Comparison of ENCODE assay signal across 1 cellular context in the genomic region with DNA sequence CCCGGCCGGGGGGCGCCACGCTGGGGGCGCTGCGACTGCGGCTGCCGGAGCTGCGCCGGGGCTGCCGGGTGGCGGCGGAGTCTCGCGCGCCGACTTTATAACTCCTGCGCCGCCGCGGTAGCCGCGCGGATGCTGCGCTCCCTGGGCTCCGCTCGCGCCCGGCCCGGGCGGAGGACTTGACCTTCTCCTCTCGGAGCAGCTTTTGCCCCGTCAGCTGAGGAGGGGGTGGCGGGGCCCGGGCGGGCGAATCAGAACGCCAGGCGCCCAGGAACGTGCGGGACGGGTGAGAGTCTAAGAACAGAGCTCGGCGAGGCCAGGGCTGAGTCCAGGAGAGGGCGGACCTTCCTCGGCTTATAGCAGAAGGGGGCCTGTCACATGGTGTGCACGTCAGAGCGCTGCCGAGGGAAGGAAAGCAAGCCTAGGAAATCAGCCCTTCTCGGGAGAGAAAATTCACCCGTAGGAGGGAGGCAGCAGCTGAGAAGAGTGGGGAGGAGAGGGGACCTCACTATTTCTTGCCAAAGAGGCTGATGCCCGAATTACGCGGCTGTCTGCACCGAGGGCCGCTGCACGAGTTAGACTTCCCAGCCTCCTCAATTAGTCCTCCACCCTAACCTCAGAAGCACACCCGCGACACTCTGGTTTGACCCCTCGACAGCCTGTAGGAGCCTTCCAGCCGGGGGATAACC.
TF ChIP-seq lines count a peak whose summit lies in the region.

A gene (minus strand): TSS at position 327 of the 686 bp plus-strand sequence. CDS start 415 bp downstream, outside the sequence.

TF ChIP-seq in HepG2, 621 proteins besides CTCF, POLR2A, EP300 and RAD21 (continued from another document and continues in another):
- TF ChIP-seq, protein P1, sequence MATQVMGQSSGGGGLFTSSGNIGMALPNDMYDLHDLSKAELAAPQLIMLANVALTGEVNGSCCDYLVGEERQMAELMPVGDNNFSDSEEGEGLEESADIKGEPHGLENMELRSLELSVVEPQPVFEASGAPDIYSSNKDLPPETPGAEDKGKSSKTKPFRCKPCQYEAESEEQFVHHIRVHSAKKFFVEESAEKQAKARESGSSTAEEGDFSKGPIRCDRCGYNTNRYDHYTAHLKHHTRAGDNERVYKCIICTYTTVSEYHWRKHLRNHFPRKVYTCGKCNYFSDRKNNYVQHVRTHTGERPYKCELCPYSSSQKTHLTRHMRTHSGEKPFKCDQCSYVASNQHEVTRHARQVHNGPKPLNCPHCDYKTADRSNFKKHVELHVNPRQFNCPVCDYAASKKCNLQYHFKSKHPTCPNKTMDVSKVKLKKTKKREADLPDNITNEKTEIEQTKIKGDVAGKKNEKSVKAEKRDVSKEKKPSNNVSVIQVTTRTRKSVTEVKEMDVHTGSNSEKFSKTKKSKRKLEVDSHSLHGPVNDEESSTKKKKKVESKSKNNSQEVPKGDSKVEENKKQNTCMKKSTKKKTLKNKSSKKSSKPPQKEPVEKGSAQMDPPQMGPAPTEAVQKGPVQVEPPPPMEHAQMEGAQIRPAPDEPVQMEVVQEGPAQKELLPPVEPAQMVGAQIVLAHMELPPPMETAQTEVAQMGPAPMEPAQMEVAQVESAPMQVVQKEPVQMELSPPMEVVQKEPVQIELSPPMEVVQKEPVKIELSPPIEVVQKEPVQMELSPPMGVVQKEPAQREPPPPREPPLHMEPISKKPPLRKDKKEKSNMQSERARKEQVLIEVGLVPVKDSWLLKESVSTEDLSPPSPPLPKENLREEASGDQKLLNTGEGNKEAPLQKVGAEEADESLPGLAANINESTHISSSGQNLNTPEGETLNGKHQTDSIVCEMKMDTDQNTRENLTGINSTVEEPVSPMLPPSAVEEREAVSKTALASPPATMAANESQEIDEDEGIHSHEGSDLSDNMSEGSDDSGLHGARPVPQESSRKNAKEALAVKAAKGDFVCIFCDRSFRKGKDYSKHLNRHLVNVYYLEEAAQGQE (IDR thresholded peaks at IDR 0.05; ENCODE audit: borderline replicate concordance in 1 of 2, low read depth in 1 of 2, low read length in 2 of 2) = no peak
- TF ChIP-seq ZNF260 (CRISPR knock-in tag; IDR thresholded peaks at IDR 0.05; ENCODE audit: borderline replicate concordance, low read depth) = no peak
- TF ChIP-seq ZNF326 (CRISPR knock-in tag; IDR thresholded peaks at IDR 0.05; ENCODE audit: borderline replicate concordance) = no peak
- no peak for TF ChIP-seq ZNF546 (CRISPR knock-in tag; conservative IDR thresholded peaks at IDR 0.05)
- TF ChIP-seq ATF7-NPFF (CRISPR knock-in tag; IDR thresholded peaks at IDR 0.05; ENCODE audit: low read depth) = no peak
- TF ChIP-seq, protein P2, sequence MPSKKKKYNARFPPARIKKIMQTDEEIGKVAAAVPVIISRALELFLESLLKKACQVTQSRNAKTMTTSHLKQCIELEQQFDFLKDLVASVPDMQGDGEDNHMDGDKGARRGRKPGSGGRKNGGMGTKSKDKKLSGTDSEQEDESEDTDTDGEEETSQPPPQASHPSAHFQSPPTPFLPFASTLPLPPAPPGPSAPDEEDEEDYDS (CRISPR knock-in tag; IDR thresholded peaks at IDR 0.05) = 0 out of 2 replicates have a peak, but pooled peaks have one; percentile 41
- TF ChIP-seq ZNF879 (CRISPR knock-in tag; IDR thresholded peaks at IDR 0.05) = no peak
- TF ChIP-seq, protein P3, sequence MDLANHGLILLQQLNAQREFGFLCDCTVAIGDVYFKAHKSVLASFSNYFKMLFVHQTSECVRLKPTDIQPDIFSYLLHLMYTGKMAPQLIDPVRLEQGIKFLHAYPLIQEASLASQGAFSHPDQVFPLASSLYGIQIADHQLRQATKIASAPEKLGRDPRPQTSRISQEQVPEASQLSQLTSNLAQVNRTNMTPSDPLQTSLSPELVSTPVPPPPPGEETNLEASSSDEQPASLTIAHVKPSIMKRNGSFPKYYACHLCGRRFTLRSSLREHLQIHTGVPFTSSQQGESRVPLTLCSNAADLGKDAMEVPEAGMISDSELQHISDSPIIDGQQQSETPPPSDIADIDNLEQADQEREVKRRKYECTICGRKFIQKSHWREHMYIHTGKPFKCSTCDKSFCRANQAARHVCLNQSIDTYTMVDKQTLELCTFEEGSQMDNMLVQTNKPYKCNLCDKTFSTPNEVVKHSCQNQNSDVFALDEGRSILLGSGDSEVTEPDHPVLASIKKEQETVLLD (CRISPR knock-in tag; IDR thresholded peaks at IDR 0.05; ENCODE audit: low read depth) = peak; percentile 35; the same call in 1 of the 2 replicates
- no peak for TF ChIP-seq ZNF430 (CRISPR knock-in tag; IDR thresholded peaks at IDR 0.05)
- no peak for TF ChIP-seq PHB2 (IDR thresholded peaks at IDR 0.05; ENCODE audit: partially characterized antibody)
- TF ChIP-seq PAF1 (CRISPR knock-in tag; IDR thresholded peaks at IDR 0.05) = no peak
- TF ChIP-seq, protein P4, sequence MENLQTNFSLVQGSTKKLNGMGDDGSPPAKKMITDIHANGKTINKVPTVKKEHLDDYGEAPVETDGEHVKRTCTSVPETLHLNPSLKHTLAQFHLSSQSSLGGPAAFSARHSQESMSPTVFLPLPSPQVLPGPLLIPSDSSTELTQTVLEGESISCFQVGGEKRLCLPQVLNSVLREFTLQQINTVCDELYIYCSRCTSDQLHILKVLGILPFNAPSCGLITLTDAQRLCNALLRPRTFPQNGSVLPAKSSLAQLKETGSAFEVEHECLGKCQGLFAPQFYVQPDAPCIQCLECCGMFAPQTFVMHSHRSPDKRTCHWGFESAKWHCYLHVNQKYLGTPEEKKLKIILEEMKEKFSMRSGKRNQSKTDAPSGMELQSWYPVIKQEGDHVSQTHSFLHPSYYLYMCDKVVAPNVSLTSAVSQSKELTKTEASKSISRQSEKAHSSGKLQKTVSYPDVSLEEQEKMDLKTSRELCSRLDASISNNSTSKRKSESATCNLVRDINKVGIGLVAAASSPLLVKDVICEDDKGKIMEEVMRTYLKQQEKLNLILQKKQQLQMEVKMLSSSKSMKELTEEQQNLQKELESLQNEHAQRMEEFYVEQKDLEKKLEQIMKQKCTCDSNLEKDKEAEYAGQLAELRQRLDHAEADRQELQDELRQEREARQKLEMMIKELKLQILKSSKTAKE (CRISPR knock-in tag; IDR thresholded peaks at IDR 0.05; ENCODE audit: borderline replicate concordance) = no peak
- TF ChIP-seq ZNF20 (CRISPR knock-in tag; IDR thresholded peaks at IDR 0.05) = no peak
- TF ChIP-seq ZNF496 (CRISPR knock-in tag; IDR thresholded peaks at IDR 0.05; ENCODE audit: insufficient replicate concordance) = no peak
- TF ChIP-seq, protein P5, sequence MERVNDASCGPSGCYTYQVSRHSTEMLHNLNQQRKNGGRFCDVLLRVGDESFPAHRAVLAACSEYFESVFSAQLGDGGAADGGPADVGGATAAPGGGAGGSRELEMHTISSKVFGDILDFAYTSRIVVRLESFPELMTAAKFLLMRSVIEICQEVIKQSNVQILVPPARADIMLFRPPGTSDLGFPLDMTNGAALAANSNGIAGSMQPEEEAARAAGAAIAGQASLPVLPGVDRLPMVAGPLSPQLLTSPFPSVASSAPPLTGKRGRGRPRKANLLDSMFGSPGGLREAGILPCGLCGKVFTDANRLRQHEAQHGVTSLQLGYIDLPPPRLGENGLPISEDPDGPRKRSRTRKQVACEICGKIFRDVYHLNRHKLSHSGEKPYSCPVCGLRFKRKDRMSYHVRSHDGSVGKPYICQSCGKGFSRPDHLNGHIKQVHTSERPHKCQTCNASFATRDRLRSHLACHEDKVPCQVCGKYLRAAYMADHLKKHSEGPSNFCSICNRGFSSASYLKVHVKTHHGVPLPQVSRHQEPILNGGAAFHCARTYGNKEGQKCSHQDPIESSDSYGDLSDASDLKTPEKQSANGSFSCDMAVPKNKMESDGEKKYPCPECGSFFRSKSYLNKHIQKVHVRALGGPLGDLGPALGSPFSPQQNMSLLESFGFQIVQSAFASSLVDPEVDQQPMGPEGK (CRISPR knock-in tag; IDR thresholded peaks at IDR 0.05) = no peak
- TF ChIP-seq, protein P6, sequence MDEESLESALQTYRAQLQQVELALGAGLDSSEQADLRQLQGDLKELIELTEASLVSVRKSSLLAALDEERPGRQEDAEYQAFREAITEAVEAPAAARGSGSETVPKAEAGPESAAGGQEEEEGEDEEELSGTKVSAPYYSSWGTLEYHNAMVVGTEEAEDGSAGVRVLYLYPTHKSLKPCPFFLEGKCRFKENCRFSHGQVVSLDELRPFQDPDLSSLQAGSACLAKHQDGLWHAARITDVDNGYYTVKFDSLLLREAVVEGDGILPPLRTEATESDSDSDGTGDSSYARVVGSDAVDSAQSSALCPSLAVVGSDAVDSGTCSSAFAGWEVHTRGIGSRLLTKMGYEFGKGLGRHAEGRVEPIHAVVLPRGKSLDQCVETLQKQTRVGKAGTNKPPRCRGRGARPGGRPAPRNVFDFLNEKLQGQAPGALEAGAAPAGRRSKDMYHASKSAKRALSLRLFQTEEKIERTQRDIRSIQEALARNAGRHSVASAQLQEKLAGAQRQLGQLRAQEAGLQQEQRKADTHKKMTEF (CRISPR knock-in tag; IDR thresholded peaks at IDR 0.05) = no peak
- no peak for TF ChIP-seq ELF3 (CRISPR knock-in tag; IDR thresholded peaks at IDR 0.05)
- 0 out of 2 replicates have a peak, but pooled peaks have one; percentile 39 for TF ChIP-seq ZNF672 (CRISPR knock-in tag; IDR thresholded peaks at IDR 0.05)
- no peak for TF ChIP-seq REL (CRISPR knock-in tag; conservative IDR thresholded peaks at IDR 0.05)
- no peak for TF ChIP-seq GTF3A (CRISPR knock-in tag; conservative IDR thresholded peaks at IDR 0.05)
- no peak for TF ChIP-seq ZNF317 (CRISPR knock-in tag; IDR thresholded peaks at IDR 0.05)
- TF ChIP-seq ZNF460 (CRISPR knock-in tag; IDR thresholded peaks at IDR 0.05; ENCODE audit: borderline replicate concordance) = no peak
- no peak for TF ChIP-seq RBFOX2 (IDR thresholded peaks at IDR 0.05; ENCODE audit: low read depth, low read length)
- TF ChIP-seq, protein P7, sequence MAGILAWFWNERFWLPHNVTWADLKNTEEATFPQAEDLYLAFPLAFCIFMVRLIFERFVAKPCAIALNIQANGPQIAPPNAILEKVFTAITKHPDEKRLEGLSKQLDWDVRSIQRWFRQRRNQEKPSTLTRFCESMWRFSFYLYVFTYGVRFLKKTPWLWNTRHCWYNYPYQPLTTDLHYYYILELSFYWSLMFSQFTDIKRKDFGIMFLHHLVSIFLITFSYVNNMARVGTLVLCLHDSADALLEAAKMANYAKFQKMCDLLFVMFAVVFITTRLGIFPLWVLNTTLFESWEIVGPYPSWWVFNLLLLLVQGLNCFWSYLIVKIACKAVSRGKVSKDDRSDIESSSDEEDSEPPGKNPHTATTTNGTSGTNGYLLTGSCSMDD (CRISPR knock-in tag; IDR thresholded peaks at IDR 0.05) = no peak
- TF ChIP-seq, protein P8, sequence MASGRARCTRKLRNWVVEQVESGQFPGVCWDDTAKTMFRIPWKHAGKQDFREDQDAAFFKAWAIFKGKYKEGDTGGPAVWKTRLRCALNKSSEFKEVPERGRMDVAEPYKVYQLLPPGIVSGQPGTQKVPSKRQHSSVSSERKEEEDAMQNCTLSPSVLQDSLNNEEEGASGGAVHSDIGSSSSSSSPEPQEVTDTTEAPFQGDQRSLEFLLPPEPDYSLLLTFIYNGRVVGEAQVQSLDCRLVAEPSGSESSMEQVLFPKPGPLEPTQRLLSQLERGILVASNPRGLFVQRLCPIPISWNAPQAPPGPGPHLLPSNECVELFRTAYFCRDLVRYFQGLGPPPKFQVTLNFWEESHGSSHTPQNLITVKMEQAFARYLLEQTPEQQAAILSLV (CRISPR knock-in tag; IDR thresholded peaks at IDR 0.05; ENCODE audit: borderline replicate concordance) = peak; percentile 23; the same call in 1 of the 2 replicates
- no peak for TF ChIP-seq ZNF616 (CRISPR knock-in tag; IDR thresholded peaks at IDR 0.05; ENCODE audit: low read depth)
- TF ChIP-seq TRIM24 (CRISPR knock-in tag; IDR thresholded peaks at IDR 0.05) = no peak
- TF ChIP-seq NR2F1 (CRISPR knock-in tag; IDR thresholded peaks at IDR 0.05) = no peak
- no peak for TF ChIP-seq ZNF83 (CRISPR knock-in tag; IDR thresholded peaks at IDR 0.05; ENCODE audit: borderline replicate concordance)
- TF ChIP-seq ZNF501 (CRISPR knock-in tag; IDR thresholded peaks at IDR 0.05) = no peak
- TF ChIP-seq, protein P9, sequence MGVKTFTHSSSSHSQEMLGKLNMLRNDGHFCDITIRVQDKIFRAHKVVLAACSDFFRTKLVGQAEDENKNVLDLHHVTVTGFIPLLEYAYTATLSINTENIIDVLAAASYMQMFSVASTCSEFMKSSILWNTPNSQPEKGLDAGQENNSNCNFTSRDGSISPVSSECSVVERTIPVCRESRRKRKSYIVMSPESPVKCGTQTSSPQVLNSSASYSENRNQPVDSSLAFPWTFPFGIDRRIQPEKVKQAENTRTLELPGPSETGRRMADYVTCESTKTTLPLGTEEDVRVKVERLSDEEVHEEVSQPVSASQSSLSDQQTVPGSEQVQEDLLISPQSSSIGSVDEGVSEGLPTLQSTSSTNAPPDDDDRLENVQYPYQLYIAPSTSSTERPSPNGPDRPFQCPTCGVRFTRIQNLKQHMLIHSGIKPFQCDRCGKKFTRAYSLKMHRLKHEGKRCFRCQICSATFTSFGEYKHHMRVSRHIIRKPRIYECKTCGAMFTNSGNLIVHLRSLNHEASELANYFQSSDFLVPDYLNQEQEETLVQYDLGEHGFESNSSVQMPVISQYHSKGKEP (CRISPR knock-in tag; IDR thresholded peaks at IDR 0.05) = no peak
- no peak for TF ChIP-seq DPF2 (CRISPR knock-in tag; IDR thresholded peaks at IDR 0.05; ENCODE audit: borderline replicate concordance, low read depth)
- TF ChIP-seq SAFB2 (CRISPR knock-in tag; IDR thresholded peaks at IDR 0.05; ENCODE audit: borderline replicate concordance, low read depth) = no peak
- TF ChIP-seq, protein P10, sequence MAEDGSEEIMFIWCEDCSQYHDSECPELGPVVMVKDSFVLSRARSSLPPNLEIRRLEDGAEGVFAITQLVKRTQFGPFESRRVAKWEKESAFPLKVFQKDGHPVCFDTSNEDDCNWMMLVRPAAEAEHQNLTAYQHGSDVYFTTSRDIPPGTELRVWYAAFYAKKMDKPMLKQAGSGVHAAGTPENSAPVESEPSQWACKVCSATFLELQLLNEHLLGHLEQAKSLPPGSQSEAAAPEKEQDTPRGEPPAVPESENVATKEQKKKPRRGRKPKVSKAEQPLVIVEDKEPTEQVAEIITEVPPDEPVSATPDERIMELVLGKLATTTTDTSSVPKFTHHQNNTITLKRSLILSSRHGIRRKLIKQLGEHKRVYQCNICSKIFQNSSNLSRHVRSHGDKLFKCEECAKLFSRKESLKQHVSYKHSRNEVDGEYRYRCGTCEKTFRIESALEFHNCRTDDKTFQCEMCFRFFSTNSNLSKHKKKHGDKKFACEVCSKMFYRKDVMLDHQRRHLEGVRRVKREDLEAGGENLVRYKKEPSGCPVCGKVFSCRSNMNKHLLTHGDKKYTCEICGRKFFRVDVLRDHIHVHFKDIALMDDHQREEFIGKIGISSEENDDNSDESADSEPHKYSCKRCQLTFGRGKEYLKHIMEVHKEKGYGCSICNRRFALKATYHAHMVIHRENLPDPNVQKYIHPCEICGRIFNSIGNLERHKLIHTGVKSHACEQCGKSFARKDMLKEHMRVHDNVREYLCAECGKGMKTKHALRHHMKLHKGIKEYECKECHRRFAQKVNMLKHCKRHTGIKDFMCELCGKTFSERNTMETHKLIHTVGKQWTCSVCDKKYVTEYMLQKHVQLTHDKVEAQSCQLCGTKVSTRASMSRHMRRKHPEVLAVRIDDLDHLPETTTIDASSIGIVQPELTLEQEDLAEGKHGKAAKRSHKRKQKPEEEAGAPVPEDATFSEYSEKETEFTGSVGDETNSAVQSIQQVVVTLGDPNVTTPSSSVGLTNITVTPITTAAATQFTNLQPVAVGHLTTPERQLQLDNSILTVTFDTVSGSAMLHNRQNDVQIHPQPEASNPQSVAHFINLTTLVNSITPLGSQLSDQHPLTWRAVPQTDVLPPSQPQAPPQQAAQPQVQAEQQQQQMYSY (CRISPR knock-in tag; IDR thresholded peaks at IDR 0.05) = no peak
- TF ChIP-seq SALL1 (CRISPR knock-in tag; IDR thresholded peaks at IDR 0.05) = 0 out of 2 replicates have a peak, but pooled peaks have one; percentile 15
- no peak for TF ChIP-seq SNAI1 (CRISPR knock-in tag; IDR thresholded peaks at IDR 0.05; ENCODE audit: borderline replicate concordance)
